ENCODE assay signal across 10 cellular contexts in genomic region chr17:73586921-73587680, GRCh38. TPM values are rescaled to one million over a fixed set of nuclear protein-coding genes. Genes with fewer than 3 reads are reported as not detected.
A peak's percentile ranks its signal among the peaks of the same experiment; 100 is the strongest.
DNase-seq lines count a peak whose midpoint lies in the region; ATAC-seq and TF ChIP-seq lines count a peak whose summit lies in the region.
"Had no signal": no experiment of that assay in that cellular context is flagged by ENCODE, and none has a peak within 500 bp of the region (broad histone marks: within the 10 kb centered on the region; RNA-seq: fewer than 3 reads in every experiment).

No MANE protein-coding gene starts in this region.

- peaks cover 98% of the 10 kb centered on the region for H3K27me3 Mint-ChIP-seq in endodermal cell (ENCODE audit: insufficient read depth)
- no peaks in the 10 kb centered on the region for H3K27me3 Mint-ChIP-seq in stimulated activated naive B cell treated with anti-CD40 and anti-IgM and Interleukin-4, amounts not matched to agents 10 μg/mL and 1 μg/mL and 100 μg/mL, for 72 hours
- no peaks in the 10 kb centered on the region for H3K27me3 Mint-ChIP-seq in activated T-cell treated with anti-CD3 and anti-CD28 coated beads, Interleukin-2, amount 50 U/mL, for 72 hours (ENCODE audit: low read depth)

- no peak overlapping the region for H3K4me3 Mint-ChIP-seq in endodermal cell
- H3K4me3 Mint-ChIP-seq in stimulated activated naive B cell treated with anti-CD40 and anti-IgM and Interleukin-4, amounts not matched to agents 10 μg/mL and 1 μg/mL and 100 μg/mL, for 72 hours, result no peak overlapping the region
- H3K4me3 Mint-ChIP-seq in activated T-cell treated with anti-CD3 and anti-CD28 coated beads, Interleukin-2, amount 50 U/mL, for 72 hours, result no peak overlapping the region

- 76 to 77% methylated on average over 10 to 15 of the region's 15 CpGs for WGBS in endodermal cell (ENCODE audit: insufficient coverage in 1 of 2, insufficient read length in 1 of 2), 2 experiments

- H3K9me3 Mint-ChIP-seq in endodermal cell, result no peaks in the 10 kb centered on the region
- no peaks in the 10 kb centered on the region for H3K9me3 Mint-ChIP-seq in stimulated activated naive B cell treated with anti-CD40 and anti-IgM and Interleukin-4, amounts not matched to agents 10 μg/mL and 1 μg/mL and 100 μg/mL, for 72 hours
- H3K9me3 Mint-ChIP-seq in activated T-cell treated with anti-CD3 and anti-CD28 coated beads, Interleukin-2, amount 50 U/mL, for 72 hours, result no peaks in the 10 kb centered on the region

- H3K4me3 ChIP-seq in endodermal cell (ENCODE audit: low read length), result no peak overlapping the region

- no peak overlapping the region for H3K27ac Mint-ChIP-seq in endodermal cell
- H3K27ac Mint-ChIP-seq in stimulated activated naive B cell treated with anti-CD40 and anti-IgM and Interleukin-4, amounts not matched to agents 10 μg/mL and 1 μg/mL and 100 μg/mL, for 72 hours, result no peak overlapping the region
- H3K27ac Mint-ChIP-seq in activated T-cell treated with anti-CD3 and anti-CD28 coated beads, Interleukin-2, amount 50 U/mL, for 72 hours, result no peak overlapping the region

- H3K36me3 ChIP-seq in endodermal cell (ENCODE audit: control insufficient read depth, insufficient read depth, low read length), result no peaks in the 10 kb centered on the region

- H3K27me3 ChIP-seq in endodermal cell (ENCODE audit: control insufficient read depth, insufficient read depth, low read length, poor library complexity, severe bottlenecking), result peaks cover 95% of the 10 kb centered on the region

- no peaks in the 10 kb centered on the region for H3K9me3 ChIP-seq in endodermal cell (ENCODE audit: control insufficient read depth, low read length)

- peak; percentile 12 for TF ChIP-seq CTCF in endodermal cell (conservative IDR thresholded peaks at IDR 0.05)

- peaks cover 33% of the 10 kb centered on the region for H3K4me1 Mint-ChIP-seq in endodermal cell
- peaks cover 65 to 89% of the 10 kb centered on the region in 2 donors for H3K4me1 Mint-ChIP-seq in stimulated activated naive B cell treated with anti-CD40 and anti-IgM and Interleukin-4, amounts not matched to agents 10 μg/mL and 1 μg/mL and 100 μg/mL, for 72 hours
- H3K4me1 Mint-ChIP-seq in activated T-cell treated with anti-CD3 and anti-CD28 coated beads, Interleukin-2, amount 50 U/mL, for 72 hours (ENCODE audit: low read depth), result peaks cover 29% of the 10 kb centered on the region

- H3K9ac ChIP-seq in endodermal cell (ENCODE audit: extremely low read depth, low read length, poor library complexity, severe bottlenecking), result no peak overlapping the region

- H3K4me1 ChIP-seq in endodermal cell (ENCODE audit: control insufficient read depth, insufficient read depth, low read length), result peaks cover 11% of the 10 kb centered on the region

- no peaks in the 10 kb centered on the region for H3K36me3 Mint-ChIP-seq in endodermal cell (ENCODE audit: low read depth)
- H3K36me3 Mint-ChIP-seq in stimulated activated naive B cell treated with anti-CD40 and anti-IgM and Interleukin-4, amounts not matched to agents 10 μg/mL and 1 μg/mL and 100 μg/mL, for 72 hours, result no peaks in the 10 kb centered on the region
- H3K36me3 Mint-ChIP-seq in activated T-cell treated with anti-CD3 and anti-CD28 coated beads, Interleukin-2, amount 50 U/mL, for 72 hours (ENCODE audit: insufficient read depth in 2 of 2), result no peaks in the 10 kb centered on the region

- DNase-seq in NCI-H82 (lab: John Stamatoyannopoulos, UW), result peak; percentile 39
- no peak for DNase-seq in NCI-H82 treated with DMSO at 0.1 percent for 48 hours (lab: John Stamatoyannopoulos, UW; ENCODE audit: unreplicated experiment)
- peak; percentile 59 for DNase-seq in NCI-H510A (lab: John Stamatoyannopoulos, UW)
- DNase-seq in endodermal cell, result peak; percentile 70
- DNase-seq in stimulated activated naive B cell treated with anti-CD40 and anti-IgM and Interleukin-4, amounts not matched to agents 10 μg/mL and 1 μg/mL and 100 μg/mL, for 72 hours, result no peak
- no peak for DNase-seq in activated T-cell treated with anti-CD3 and anti-CD28 coated beads, Interleukin-2, amount 50 U/mL, for 72 hours
- DNase-seq in H4 (ENCODE audit: low spot score), result no peak
- DNase-seq: cerebellar nuclear complex, mesendoderm had no signal

- ATAC-seq in stimulated activated naive B cell treated with anti-CD40 and anti-IgM and Interleukin-4, amounts not matched to agents 10 μg/mL and 1 μg/mL and 100 μg/mL, for 72 hours (replicated peaks), result peak; percentile 15 to 24
- ATAC-seq in GM18909 (IDR thresholded peaks at IDR 0.05; ENCODE audit: poor library complexity, unreplicated experiment), result no peak
- ATAC-seq in activated T-cell treated with anti-CD3 and anti-CD28 coated beads, Interleukin-2, amount 50 U/mL, for 72 hours (replicated peaks in 1 of 2), result no peak

- no peak overlapping the region for H3K27ac ChIP-seq in endodermal cell (ENCODE audit: low read depth, low read length)

RNA-seq across cellular contexts. Expression of gene SDK2, which starts 57.1 kb away (rescaled TPM):
- total RNA-seq in endodermal cell, result 1 to 10 TPM; 5.9 to 7.0 TPM
- 44.6 TPM for polyA plus RNA-seq in endodermal cell (2013, experiment 1 of 2)
- polyA plus RNA-seq in endodermal cell (2013, experiment 2 of 2), result 44.2 TPM
- under 1 TPM; 0.26 to 0.44 TPM for total RNA-seq in activated T-cell treated with anti-CD3 and anti-CD28 coated beads, Interleukin-2, amount 50 U/mL, for 72 hours
- total RNA-seq in H4 (2014; rRNA removed; shearing (Covaris generic)), result 0.46 and 1.0 TPM in 2 replicates

Comparison
In these comparisons a context has a peak if more than half of its experiments do, and no peak if none do; other contexts are left out.
1. DNase-seq: peak in NCI-H82 (single experiment), NCI-H510A (single experiment) and endodermal cell (single experiment); none in NCI-H82 treated with DMSO at 0.1 percent for 48 hours (single experiment), stimulated activated naive B cell treated with anti-CD40 and anti-IgM and Interleukin-4, amounts not matched to agents 10 μg/mL and 1 μg/mL and 100 μg/mL, for 72 hours (single experiment), activated T-cell treated with anti-CD3 and anti-CD28 coated beads, Interleukin-2, amount 50 U/mL, for 72 hours (0 of 2) and H4 (single experiment).
2. ATAC-seq: peak in stimulated activated naive B cell treated with anti-CD40 and anti-IgM and Interleukin-4, amounts not matched to agents 10 μg/mL and 1 μg/mL and 100 μg/mL, for 72 hours (2 of 2); none in GM18909 (single experiment) and activated T-cell treated with anti-CD3 and anti-CD28 coated beads, Interleukin-2, amount 50 U/mL, for 72 hours (0 of 2).